Comparison of ENCODE assay signal across 23 cellular contexts in the genomic region with DNA sequence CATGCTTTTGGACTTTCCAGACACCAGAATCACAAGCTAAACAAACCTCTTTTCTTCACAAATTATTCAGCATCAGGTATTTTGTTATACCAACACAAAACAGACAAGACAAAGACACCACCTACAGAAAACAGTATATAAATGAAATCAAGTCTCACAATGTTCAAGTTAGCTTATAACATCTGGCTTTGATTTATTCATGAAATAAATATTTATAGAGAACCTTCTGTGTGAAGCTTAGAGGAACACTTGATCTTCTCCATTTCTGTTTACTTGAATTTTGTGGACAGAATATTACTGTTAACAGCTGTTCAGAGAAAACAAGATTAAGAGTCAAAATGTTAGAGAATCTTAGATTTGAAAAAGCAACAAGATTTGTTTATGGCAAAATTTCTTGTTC.
"Had no signal": no experiment of that assay in that cellular context is flagged by ENCODE, and none has a peak within 500 bp of the region (broad histone marks: within the 10 kb centered on the region; RNA-seq: fewer than 3 reads in every experiment).

No MANE protein-coding gene starts in this region.

- H3K9me3 ChIP-seq: adrenal gland, body of pancreas, left lung, lower lobe of right lung, transverse colon had no signal

- H3K27ac ChIP-seq: adrenal gland, body of pancreas, left lung, lower lobe of right lung, neural progenitor cell, right atrium auricular region, spleen, transverse colon, VCaP had no signal

- H3K36me3 ChIP-seq: adrenal gland, heart left ventricle, left lung, lower lobe of right lung, neural progenitor cell, right atrium auricular region, spleen, transverse colon had no signal

- H3K4me1 ChIP-seq: adrenal gland, body of pancreas, heart left ventricle, left lung, lower lobe of right lung, neural progenitor cell, right atrium auricular region, spleen, transverse colon had no signal

- H3K9ac ChIP-seq: neural progenitor cell had no signal

- H3K27me3 ChIP-seq: adrenal gland, body of pancreas, heart left ventricle, left lung, neural progenitor cell, right atrium auricular region, spleen, transverse colon had no signal

- H2AFZ ChIP-seq: neural progenitor cell had no signal

- ATAC-seq: activated naive CD4-positive, alpha-beta T cell treated with anti-CD3 and anti-CD28 coated beads, Interleukin-2, amount 50 U/mL, for 72 hours; activated T-cell treated with anti-CD3 and anti-CD28 coated beads, Interleukin-2, amount 50 U/mL, for 72 hours; body of pancreas; heart left ventricle; left lung; lower lobe of right lung; natural killer cell had no signal

- DNase-seq: activated CD4-positive, alpha-beta T cell treated with anti-CD3 and anti-CD28 coated beads for 4 hours; activated CD4-positive, alpha-beta T cell treated with anti-CD3 and anti-CD28 coated beads, Interleukin-2, amount 50 U/mL, for 4 hours; activated naive CD4-positive, alpha-beta T cell; activated T-cell treated with anti-CD3 and anti-CD28 coated beads for 4 hours; activated T-cell treated with anti-CD3 and anti-CD28 coated beads, Interleukin-2, amount 50 U/mL, for 72 hours; adrenal gland; aorta; body of pancreas; effector CD8-positive, alpha-beta T cell; heart left ventricle; left lung; lower lobe of right lung; mesenchymal stem cell; natural killer cell; occipital lobe; spleen; stimulated activated naive CD4-positive, alpha-beta T cell treated with Interleukin-2 at 50 U/mL for 16 hours; T-helper 9 cell; transverse colon had no signal

- H3K4me3 ChIP-seq: adrenal gland, body of pancreas, heart left ventricle, left lung, lower lobe of right lung, neural progenitor cell, right atrium auricular region, spleen, transverse colon had no signal

- H3K4me2 ChIP-seq: neural progenitor cell had no signal
